20 cellular contexts compared by ENCODE assay signal in the genomic region with DNA sequence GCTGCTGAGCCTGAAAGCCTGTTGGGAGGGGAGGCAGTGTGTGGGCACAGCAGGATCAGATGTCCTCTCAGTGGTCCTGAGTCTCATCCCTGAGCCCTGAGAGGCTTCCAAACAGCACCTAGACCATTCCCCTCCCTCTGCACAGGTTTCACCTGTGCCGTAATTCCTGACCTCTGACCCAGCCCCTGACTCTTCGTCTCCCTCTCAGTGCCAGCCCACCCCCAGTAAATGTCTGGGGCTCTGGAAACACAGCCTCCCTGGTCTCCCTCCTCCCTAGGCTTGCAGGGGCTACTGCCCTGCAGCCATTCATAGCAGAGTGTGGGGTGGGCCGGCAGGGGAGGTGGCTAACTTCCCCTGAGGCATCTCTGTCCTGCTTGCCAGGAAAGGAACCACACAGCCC.
"Had no signal": no experiment of that assay in that cellular context is flagged by ENCODE, and none has a peak within 500 bp of the region (broad histone marks: within the 10 kb centered on the region; RNA-seq: fewer than 3 reads in every experiment).

No MANE protein-coding gene starts in this region.

- DNase-seq: colonic mucosa; effector CD8-positive, alpha-beta T cell; foreskin keratinocyte; heart right ventricle; hippocampal formation; left colon; left ventricle myocardium superior; lower lobe of right lung; sigmoid colon; stimulated activated CD4-positive, alpha-beta T cell treated with anti-CD3 and anti-CD28 coated beads, Interleukin-2, amount 100 ng/mL, for 24 hours; stimulated activated CD4-positive, alpha-beta T cell treated with anti-CD3 and anti-CD28 coated beads, Interleukin-4, amount 100 ng/mL, for 24 hours; stimulated activated naive CD4-positive, alpha-beta T cell treated with Interleukin-2 at 50 U/mL for 16 hours; substantia nigra; testis had no signal

- H3K27me3 ChIP-seq: colonic mucosa, neural progenitor cell, right atrium auricular region, testis had no signal

- H3K36me3 ChIP-seq: colonic mucosa, esophagus muscularis mucosa, gastroesophageal sphincter, heart right ventricle, lower lobe of right lung, neural progenitor cell, prostate gland, right atrium auricular region, sigmoid colon, tibial artery had no signal

- H3K27ac ChIP-seq: colonic mucosa, esophagus muscularis mucosa, foreskin keratinocyte, gastroesophageal sphincter, heart right ventricle, lower lobe of right lung, neural progenitor cell, prostate gland, right atrium auricular region, sigmoid colon, testis, tibial artery had no signal

- H2AFZ ChIP-seq: neural progenitor cell had no signal

- H3K4me2 ChIP-seq: neural progenitor cell had no signal

- H3K4me3 ChIP-seq: colonic mucosa, esophagus muscularis mucosa, gastroesophageal sphincter, heart right ventricle, lower lobe of right lung, neural progenitor cell, prostate gland, right atrium auricular region, sigmoid colon, testis, tibial artery had no signal

- H3K9ac ChIP-seq: neural progenitor cell had no signal

- H3K9me3 ChIP-seq: colonic mucosa, gastroesophageal sphincter, heart right ventricle, lower lobe of right lung, prostate gland, right atrium auricular region, sigmoid colon, testis, tibial artery had no signal

- H3K4me1 ChIP-seq: colonic mucosa, esophagus muscularis mucosa, foreskin keratinocyte, gastroesophageal sphincter, lower lobe of right lung, prostate gland, sigmoid colon, testis, tibial artery had no signal
